1 cellular context compared by ENCODE assay signal in the genomic region with DNA sequence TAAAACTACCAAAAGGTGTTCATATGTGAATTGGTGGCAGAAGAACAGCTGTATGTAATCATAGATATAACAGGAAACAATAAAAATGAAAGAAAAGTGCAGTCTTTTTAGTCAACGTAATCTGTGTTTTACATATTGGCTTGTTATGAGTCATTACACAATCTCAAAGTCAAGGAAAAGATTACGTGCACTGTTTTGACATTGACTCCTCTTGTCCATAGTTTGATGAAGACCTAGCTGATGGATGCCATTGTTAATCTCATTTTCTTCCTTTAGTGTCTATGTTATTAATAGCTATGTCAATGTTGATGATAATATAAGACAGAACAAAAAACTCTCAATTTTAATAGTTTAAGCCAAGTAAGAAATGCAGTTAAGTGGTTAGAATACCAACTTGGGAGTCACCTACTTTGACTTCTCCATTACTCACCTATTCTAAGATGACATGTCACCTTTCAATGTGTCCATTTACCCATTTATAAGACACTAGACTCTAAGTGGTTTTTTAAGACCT.
A peak's percentile ranks its signal among the peaks of the same experiment; 100 is the strongest.
TF ChIP-seq lines count a peak whose summit lies in the region.

No MANE protein-coding gene starts in this region.

TF ChIP-seq in K562, 482 proteins besides CTCF, POLR2A, EP300 and RAD21 (continued from another document and continues in another):
- TF ChIP-seq, protein P1, sequence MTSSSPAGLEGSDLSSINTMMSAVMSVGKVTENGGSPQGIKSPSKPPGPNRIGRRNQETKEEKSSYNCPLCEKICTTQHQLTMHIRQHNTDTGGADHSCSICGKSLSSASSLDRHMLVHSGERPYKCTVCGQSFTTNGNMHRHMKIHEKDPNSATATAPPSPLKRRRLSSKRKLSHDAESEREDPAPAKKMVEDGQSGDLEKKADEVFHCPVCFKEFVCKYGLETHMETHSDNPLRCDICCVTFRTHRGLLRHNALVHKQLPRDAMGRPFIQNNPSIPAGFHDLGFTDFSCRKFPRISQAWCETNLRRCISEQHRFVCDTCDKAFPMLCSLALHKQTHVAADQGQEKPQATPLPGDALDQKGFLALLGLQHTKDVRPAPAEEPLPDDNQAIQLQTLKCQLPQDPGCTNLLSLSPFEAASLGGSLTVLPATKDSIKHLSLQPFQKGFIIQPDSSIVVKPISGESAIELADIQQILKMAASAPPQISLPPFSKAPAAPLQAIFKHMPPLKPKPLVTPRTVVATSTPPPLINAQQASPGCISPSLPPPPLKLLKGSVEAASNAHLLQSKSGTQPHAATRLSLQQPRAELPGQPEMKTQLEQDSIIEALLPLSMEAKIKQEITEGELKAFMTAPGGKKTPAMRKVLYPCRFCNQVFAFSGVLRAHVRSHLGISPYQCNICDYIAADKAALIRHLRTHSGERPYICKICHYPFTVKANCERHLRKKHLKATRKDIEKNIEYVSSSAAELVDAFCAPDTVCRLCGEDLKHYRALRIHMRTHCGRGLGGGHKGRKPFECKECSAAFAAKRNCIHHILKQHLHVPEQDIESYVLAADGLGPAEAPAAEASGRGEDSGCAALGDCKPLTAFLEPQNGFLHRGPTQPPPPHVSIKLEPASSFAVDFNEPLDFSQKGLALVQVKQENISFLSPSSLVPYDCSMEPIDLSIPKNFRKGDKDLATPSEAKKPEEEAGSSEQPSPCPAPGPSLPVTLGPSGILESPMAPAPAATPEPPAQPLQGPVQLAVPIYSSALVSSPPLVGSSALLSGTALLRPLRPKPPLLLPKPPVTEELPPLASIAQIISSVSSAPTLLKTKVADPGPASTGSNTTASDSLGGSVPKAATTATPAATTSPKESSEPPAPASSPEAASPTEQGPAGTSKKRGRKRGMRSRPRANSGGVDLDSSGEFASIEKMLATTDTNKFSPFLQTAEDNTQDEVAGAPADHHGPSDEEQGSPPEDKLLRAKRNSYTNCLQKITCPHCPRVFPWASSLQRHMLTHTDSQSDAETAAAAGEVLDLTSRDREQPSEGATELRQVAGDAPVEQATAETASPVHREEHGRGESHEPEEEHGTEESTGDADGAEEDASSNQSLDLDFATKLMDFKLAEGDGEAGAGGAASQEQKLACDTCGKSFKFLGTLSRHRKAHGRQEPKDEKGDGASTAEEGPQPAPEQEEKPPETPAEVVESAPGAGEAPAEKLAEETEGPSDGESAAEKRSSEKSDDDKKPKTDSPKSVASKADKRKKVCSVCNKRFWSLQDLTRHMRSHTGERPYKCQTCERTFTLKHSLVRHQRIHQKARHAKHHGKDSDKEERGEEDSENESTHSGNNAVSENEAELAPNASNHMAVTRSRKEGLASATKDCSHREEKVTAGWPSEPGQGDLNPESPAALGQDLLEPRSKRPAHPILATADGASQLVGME (CRISPR knock-in tag; IDR thresholded peaks at IDR 0.05), result no peak
- TF ChIP-seq CEBPG (CRISPR knock-in tag; IDR thresholded peaks at IDR 0.05) (0 out of 2 replicates have a peak, but pooled peaks have one; percentile 14), CEBPG (tag; conservative IDR thresholded peaks at IDR 0.05 in 1 of 2, IDR thresholded peaks at IDR 0.05 in 1 of 2) (peak; percentile 85 to 91), ZNF232 (CRISPR knock-in tag; IDR thresholded peaks at IDR 0.05) (no peak), SIRT6 (IDR thresholded peaks at IDR 0.05; ENCODE audit: low read depth, low read length) (no peak), ZNF197 (CRISPR knock-in tag; IDR thresholded peaks at IDR 0.05; ENCODE audit: low read depth) (no peak), GABPA (tag; conservative IDR thresholded peaks at IDR 0.05; ENCODE audit: low read depth) (no peak), ZNF239 (CRISPR knock-in tag; IDR thresholded peaks at IDR 0.05) (no peak), ZNF324 (CRISPR knock-in tag; IDR thresholded peaks at IDR 0.05) (no peak), MYC (IDR thresholded peaks at IDR 0.05; ENCODE audit: low read depth, low read length) (no peak), MYC (CRISPR knock-in tag; IDR thresholded peaks at IDR 0.05; ENCODE audit: borderline replicate concordance, low read depth) (no peak), MECOM (CRISPR knock-in tag; IDR thresholded peaks at IDR 0.05) (peak; percentile 19; the same call in 1 of the 2 replicates), ARID1B (IDR thresholded peaks at IDR 0.05) (peak; percentile 95), NFIC (IDR thresholded peaks at IDR 0.05) (peak; percentile 49; the same call in 1 of the 2 replicates), KLF16 (IDR thresholded peaks at IDR 0.05) (peak; percentile 57; the same call in 1 of the 2 replicates), ZNF212 (CRISPR knock-in tag; IDR thresholded peaks at IDR 0.05) (no peak), KDM2B (CRISPR knock-in tag; IDR thresholded peaks at IDR 0.05) (no peak), YBX1 (IDR thresholded peaks at IDR 0.05) (no peak), CREM (IDR thresholded peaks at IDR 0.05; ENCODE audit: low read depth) (peak; percentile 53; the same call in 1 of the 2 replicates), EZH2 (IDR thresholded peaks at IDR 0.05; ENCODE audit: borderline replicate concordance, low read depth, low read length) (no peak)
- TF ChIP-seq, protein P2, sequence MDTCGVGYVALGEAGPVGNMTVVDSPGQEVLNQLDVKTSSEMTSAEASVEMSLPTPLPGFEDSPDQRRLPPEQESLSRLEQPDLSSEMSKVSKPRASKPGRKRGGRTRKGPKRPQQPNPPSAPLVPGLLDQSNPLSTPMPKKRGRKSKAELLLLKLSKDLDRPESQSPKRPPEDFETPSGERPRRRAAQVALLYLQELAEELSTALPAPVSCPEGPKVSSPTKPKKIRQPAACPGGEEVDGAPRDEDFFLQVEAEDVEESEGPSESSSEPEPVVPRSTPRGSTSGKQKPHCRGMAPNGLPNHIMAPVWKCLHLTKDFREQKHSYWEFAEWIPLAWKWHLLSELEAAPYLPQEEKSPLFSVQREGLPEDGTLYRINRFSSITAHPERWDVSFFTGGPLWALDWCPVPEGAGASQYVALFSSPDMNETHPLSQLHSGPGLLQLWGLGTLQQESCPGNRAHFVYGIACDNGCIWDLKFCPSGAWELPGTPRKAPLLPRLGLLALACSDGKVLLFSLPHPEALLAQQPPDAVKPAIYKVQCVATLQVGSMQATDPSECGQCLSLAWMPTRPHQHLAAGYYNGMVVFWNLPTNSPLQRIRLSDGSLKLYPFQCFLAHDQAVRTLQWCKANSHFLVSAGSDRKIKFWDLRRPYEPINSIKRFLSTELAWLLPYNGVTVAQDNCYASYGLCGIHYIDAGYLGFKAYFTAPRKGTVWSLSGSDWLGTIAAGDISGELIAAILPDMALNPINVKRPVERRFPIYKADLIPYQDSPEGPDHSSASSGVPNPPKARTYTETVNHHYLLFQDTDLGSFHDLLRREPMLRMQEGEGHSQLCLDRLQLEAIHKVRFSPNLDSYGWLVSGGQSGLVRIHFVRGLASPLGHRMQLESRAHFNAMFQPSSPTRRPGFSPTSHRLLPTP (IDR thresholded peaks at IDR 0.05; ENCODE audit: borderline replicate concordance, extremely low read depth, insufficient read length), result no peak
- TF ChIP-seq, protein P3, sequence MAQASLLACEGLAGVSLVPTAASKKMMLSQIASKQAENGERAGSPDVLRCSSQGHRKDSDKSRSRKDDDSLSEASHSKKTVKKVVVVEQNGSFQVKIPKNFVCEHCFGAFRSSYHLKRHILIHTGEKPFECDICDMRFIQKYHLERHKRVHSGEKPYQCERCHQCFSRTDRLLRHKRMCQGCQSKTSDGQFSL (CRISPR knock-in tag; IDR thresholded peaks at IDR 0.05), result no peak
- TF ChIP-seq, protein P3 (tag; IDR thresholded peaks at IDR 0.05), result no peak
- TF ChIP-seq, protein P4, sequence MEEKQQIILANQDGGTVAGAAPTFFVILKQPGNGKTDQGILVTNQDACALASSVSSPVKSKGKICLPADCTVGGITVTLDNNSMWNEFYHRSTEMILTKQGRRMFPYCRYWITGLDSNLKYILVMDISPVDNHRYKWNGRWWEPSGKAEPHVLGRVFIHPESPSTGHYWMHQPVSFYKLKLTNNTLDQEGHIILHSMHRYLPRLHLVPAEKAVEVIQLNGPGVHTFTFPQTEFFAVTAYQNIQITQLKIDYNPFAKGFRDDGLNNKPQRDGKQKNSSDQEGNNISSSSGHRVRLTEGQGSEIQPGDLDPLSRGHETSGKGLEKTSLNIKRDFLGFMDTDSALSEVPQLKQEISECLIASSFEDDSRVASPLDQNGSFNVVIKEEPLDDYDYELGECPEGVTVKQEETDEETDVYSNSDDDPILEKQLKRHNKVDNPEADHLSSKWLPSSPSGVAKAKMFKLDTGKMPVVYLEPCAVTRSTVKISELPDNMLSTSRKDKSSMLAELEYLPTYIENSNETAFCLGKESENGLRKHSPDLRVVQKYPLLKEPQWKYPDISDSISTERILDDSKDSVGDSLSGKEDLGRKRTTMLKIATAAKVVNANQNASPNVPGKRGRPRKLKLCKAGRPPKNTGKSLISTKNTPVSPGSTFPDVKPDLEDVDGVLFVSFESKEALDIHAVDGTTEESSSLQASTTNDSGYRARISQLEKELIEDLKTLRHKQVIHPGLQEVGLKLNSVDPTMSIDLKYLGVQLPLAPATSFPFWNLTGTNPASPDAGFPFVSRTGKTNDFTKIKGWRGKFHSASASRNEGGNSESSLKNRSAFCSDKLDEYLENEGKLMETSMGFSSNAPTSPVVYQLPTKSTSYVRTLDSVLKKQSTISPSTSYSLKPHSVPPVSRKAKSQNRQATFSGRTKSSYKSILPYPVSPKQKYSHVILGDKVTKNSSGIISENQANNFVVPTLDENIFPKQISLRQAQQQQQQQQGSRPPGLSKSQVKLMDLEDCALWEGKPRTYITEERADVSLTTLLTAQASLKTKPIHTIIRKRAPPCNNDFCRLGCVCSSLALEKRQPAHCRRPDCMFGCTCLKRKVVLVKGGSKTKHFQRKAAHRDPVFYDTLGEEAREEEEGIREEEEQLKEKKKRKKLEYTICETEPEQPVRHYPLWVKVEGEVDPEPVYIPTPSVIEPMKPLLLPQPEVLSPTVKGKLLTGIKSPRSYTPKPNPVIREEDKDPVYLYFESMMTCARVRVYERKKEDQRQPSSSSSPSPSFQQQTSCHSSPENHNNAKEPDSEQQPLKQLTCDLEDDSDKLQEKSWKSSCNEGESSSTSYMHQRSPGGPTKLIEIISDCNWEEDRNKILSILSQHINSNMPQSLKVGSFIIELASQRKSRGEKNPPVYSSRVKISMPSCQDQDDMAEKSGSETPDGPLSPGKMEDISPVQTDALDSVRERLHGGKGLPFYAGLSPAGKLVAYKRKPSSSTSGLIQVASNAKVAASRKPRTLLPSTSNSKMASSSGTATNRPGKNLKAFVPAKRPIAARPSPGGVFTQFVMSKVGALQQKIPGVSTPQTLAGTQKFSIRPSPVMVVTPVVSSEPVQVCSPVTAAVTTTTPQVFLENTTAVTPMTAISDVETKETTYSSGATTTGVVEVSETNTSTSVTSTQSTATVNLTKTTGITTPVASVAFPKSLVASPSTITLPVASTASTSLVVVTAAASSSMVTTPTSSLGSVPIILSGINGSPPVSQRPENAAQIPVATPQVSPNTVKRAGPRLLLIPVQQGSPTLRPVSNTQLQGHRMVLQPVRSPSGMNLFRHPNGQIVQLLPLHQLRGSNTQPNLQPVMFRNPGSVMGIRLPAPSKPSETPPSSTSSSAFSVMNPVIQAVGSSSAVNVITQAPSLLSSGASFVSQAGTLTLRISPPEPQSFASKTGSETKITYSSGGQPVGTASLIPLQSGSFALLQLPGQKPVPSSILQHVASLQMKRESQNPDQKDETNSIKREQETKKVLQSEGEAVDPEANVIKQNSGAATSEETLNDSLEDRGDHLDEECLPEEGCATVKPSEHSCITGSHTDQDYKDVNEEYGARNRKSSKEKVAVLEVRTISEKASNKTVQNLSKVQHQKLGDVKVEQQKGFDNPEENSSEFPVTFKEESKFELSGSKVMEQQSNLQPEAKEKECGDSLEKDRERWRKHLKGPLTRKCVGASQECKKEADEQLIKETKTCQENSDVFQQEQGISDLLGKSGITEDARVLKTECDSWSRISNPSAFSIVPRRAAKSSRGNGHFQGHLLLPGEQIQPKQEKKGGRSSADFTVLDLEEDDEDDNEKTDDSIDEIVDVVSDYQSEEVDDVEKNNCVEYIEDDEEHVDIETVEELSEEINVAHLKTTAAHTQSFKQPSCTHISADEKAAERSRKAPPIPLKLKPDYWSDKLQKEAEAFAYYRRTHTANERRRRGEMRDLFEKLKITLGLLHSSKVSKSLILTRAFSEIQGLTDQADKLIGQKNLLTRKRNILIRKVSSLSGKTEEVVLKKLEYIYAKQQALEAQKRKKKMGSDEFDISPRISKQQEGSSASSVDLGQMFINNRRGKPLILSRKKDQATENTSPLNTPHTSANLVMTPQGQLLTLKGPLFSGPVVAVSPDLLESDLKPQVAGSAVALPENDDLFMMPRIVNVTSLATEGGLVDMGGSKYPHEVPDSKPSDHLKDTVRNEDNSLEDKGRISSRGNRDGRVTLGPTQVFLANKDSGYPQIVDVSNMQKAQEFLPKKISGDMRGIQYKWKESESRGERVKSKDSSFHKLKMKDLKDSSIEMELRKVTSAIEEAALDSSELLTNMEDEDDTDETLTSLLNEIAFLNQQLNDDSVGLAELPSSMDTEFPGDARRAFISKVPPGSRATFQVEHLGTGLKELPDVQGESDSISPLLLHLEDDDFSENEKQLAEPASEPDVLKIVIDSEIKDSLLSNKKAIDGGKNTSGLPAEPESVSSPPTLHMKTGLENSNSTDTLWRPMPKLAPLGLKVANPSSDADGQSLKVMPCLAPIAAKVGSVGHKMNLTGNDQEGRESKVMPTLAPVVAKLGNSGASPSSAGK (IDR thresholded peaks at IDR 0.05), result no peak
- TF ChIP-seq, protein P5, sequence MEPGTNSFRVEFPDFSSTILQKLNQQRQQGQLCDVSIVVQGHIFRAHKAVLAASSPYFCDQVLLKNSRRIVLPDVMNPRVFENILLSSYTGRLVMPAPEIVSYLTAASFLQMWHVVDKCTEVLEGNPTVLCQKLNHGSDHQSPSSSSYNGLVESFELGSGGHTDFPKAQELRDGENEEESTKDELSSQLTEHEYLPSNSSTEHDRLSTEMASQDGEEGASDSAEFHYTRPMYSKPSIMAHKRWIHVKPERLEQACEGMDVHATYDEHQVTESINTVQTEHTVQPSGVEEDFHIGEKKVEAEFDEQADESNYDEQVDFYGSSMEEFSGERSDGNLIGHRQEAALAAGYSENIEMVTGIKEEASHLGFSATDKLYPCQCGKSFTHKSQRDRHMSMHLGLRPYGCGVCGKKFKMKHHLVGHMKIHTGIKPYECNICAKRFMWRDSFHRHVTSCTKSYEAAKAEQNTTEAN (CRISPR knock-in tag; IDR thresholded peaks at IDR 0.05), result no peak
- TF ChIP-seq, protein P6, sequence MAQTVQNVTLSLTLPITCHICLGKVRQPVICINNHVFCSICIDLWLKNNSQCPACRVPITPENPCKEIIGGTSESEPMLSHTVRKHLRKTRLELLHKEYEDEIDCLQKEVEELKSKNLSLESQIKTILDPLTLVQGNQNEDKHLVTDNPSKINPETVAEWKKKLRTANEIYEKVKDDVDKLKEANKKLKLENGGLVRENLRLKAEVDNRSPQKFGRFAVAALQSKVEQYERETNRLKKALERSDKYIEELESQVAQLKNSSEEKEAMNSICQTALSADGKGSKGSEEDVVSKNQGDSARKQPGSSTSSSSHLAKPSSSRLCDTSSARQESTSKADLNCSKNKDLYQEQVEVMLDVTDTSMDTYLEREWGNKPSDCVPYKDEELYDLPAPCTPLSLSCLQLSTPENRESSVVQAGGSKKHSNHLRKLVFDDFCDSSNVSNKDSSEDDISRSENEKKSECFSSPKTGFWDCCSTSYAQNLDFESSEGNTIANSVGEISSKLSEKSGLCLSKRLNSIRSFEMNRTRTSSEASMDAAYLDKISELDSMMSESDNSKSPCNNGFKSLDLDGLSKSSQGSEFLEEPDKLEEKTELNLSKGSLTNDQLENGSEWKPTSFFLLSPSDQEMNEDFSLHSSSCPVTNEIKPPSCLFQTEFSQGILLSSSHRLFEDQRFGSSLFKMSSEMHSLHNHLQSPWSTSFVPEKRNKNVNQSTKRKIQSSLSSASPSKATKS (CRISPR knock-in tag; IDR thresholded peaks at IDR 0.05), result no peak
